In the genomic region with DNA sequence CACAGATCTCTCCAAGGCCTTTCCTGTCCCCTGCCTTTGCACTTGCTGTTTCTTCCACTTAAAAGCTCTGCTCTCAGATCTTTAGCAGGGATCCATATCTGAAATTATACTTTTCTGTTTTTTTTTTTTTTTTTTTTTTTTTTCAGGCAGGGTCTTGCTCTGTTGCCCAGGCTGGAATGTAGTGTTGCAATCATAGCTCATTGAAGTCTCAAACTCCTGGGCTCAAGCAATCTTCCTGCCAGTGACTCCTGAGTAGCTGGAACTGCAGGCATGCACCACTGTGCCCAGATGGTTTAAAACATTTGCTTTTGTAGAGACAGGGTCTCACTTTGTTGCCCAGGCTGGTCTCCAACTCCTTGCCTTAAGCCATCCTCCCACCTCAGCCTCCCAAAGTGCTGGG, we compare ENCODE assay signal across 23 cellular contexts. TPM values are rescaled to one million over a fixed set of nuclear protein-coding genes. Genes with fewer than 3 reads are reported as not detected.
DNase-seq lines count a peak whose midpoint lies in the region; ATAC-seq, FAIRE-seq and TF ChIP-seq lines count a peak whose summit lies in the region.
"Had no signal": no experiment of that assay in that cellular context is flagged by ENCODE, and none has a peak within 500 bp of the region (broad histone marks: within the 10 kb centered on the region; RNA-seq: fewer than 3 reads in every experiment).

No MANE protein-coding gene starts in this region.

- in situ Hi-C loops in HepG2 (cut with HindIII; ENCODE audit: extremely low pct_ligation_motif_present, low pct_unique_long_range_greater_than_20kb), result no loop called here

- intact Hi-C loops in HepG2 (cut with micrococcal nuclease; ENCODE audit: unreplicated experiment), result no loop called here
- intact Hi-C loops in right lobe of liver (cut with DNase I), result no loop called here

- H3K4me3 ChIP-seq in HepG2 (replicated peaks in 1 of 3; ENCODE audit: insufficient read depth in 1 of 3, low read depth in 2 of 3, low read length in 3 of 3) (no peak overlapping the region), right lobe of liver (no peak overlapping the region), bronchial epithelial cell (ENCODE audit: low read depth, low read length) (no peak overlapping the region), mesenchymal stem cell (ENCODE audit: insufficient read depth in 1 of 2, low read depth in 1 of 2, low read length in 2 of 2) (no peak overlapping the region), foreskin fibroblast (ENCODE audit: low read depth in 1 of 2, low read length in 2 of 2) (no peak overlapping the region), suprapubic skin (no peak overlapping the region)
- H3K4me3 ChIP-seq: gastrocnemius medialis, GM23338, lung, MG63, Peyer's patch, thyroid gland had no signal

- H3K9me3 ChIP-seq in HepG2 (ENCODE audit: low read length) (no peaks in the 10 kb centered on the region), right lobe of liver (no peaks in the 10 kb centered on the region), mesenchymal stem cell (ENCODE audit: control insufficient read depth, low read length) (no peaks in the 10 kb centered on the region), suprapubic skin (no peaks in the 10 kb centered on the region)
- H3K9me3 ChIP-seq: gastrocnemius medialis, MG63, Peyer's patch, thyroid gland had no signal

- no peak for TF ChIP-seq EP300 in HepG2 (IDR thresholded peaks at IDR 0.05; ENCODE audit: low read depth in 2 of 2, low read length in 2 of 2)
- no peak for TF ChIP-seq EP300 in HepG2 (CRISPR knock-in tag; IDR thresholded peaks at IDR 0.05; ENCODE audit: borderline replicate concordance)
- TF ChIP-seq EP300 in suprapubic skin (IDR thresholded peaks at IDR 0.05), result no peak

- H3K27me3 ChIP-seq in HepG2 (ENCODE audit: control insufficient read depth in 1 of 2, insufficient read depth in 2 of 2, low read length in 2 of 2), result peaks cover 0 to 3% of the 10 kb centered on the region in 2 experiments; a peak in 1 of 5 replicates
- H3K27me3 ChIP-seq in right lobe of liver, result no peaks in the 10 kb centered on the region
- no peaks in the 10 kb centered on the region for H3K27me3 ChIP-seq in bronchial epithelial cell (ENCODE audit: control insufficient read depth, insufficient read depth, low read length)
- peaks cover 0 to 4% of the 10 kb centered on the region in 2 experiments for H3K27me3 ChIP-seq in mesenchymal stem cell (ENCODE audit: control insufficient read depth in 1 of 2, insufficient read depth in 1 of 2, low read length in 2 of 2)
- no peaks in the 10 kb centered on the region for H3K27me3 ChIP-seq in suprapubic skin
- H3K27me3 ChIP-seq: gastrocnemius medialis, MG63, Peyer's patch, thyroid gland had no signal

- no peak overlapping the region for H3K4ac ChIP-seq in mesenchymal stem cell (ENCODE audit: low read depth in 1 of 2, low read length in 2 of 2)

- no peak overlapping the region for H2AK5ac ChIP-seq in mesenchymal stem cell (ENCODE audit: low read length, severe bottlenecking)

- H3K36me3 ChIP-seq in HepG2 (replicated peaks in 1 of 2; ENCODE audit: control insufficient read depth in 1 of 2, insufficient read depth in 2 of 2, low read length in 2 of 2), result no peaks in the 10 kb centered on the region
- no peaks in the 10 kb centered on the region for H3K36me3 ChIP-seq in right lobe of liver
- peaks cover 2% of the 10 kb centered on the region for H3K36me3 ChIP-seq in bronchial epithelial cell (ENCODE audit: control insufficient read depth, insufficient read depth, low read length)
- no peaks in the 10 kb centered on the region for H3K36me3 ChIP-seq in mesenchymal stem cell (ENCODE audit: control insufficient read depth in 1 of 2, insufficient read depth in 2 of 2, low read depth in 1 of 2, low read length in 2 of 2)
- H3K36me3 ChIP-seq in suprapubic skin, result no peaks in the 10 kb centered on the region
- H3K36me3 ChIP-seq: gastrocnemius medialis, MG63, Peyer's patch, thyroid gland had no signal

- no peak overlapping the region for H2BK5ac ChIP-seq in mesenchymal stem cell (ENCODE audit: low read depth, low read length, poor library complexity, severe bottlenecking)

- H3K4me1 ChIP-seq in HepG2 (ENCODE audit: insufficient read depth, low read length) (peaks cover 62% of the 10 kb centered on the region), right lobe of liver (no peaks in the 10 kb centered on the region), mesenchymal stem cell (ENCODE audit: control insufficient read depth, insufficient read depth, low read depth, low read length) (peaks cover 6% of the 10 kb centered on the region), suprapubic skin (peaks cover 35% of the 10 kb centered on the region)

- H4K20me1 ChIP-seq in HepG2 (ENCODE audit: insufficient read depth, low read length), result no peaks in the 10 kb centered on the region

- peak overlapping the region; percentile 56 for H2BK120ac ChIP-seq in mesenchymal stem cell (ENCODE audit: low read depth, low read length)

- ATAC-seq in HepG2 (no peak), right lobe of liver (no peak)
- ATAC-seq: activated naive CD4-positive, alpha-beta T cell treated with anti-CD3 and anti-CD28 coated beads, Interleukin-2, amount 50 U/mL, for 72 hours; effector memory CD8-positive, alpha-beta T cell; gastrocnemius medialis; GM23338 had no signal

- no peak for DNase-seq in HepG2 (ENCODE audit: low spot score)
- no peak for DNase-seq in right lobe of liver
- DNase-seq in bronchial epithelial cell (ENCODE audit: low read depth), result peak; percentile 41
- DNase-seq in mesenchymal stem cell, result no peak
- no peak for DNase-seq in foreskin fibroblast
- DNase-seq in DMS53 treated with DMSO at 0.1 percent for 48 hours (lab: John Stamatoyannopoulos, UW; ENCODE audit: unreplicated experiment), result no peak
- no peak for DNase-seq in T1000 (lab: John Stamatoyannopoulos, UW)
- DNase-seq in suprapubic skin (ENCODE audit: low spot score in 2 of 2), result no peak
- DNase-seq: activated CD8-positive, alpha-beta memory T cell treated with anti-CD3 and anti-CD28 coated beads, Interleukin-2, amount 50 U/mL, for 4 hours; effector memory CD8-positive, alpha-beta T cell; gastrocnemius medialis; NCI-H2029 treated with DMSO at 0.1 percent for 48 hours; NCI-H526; nephron progenitor cell; Peyer's patch; retina; thyroid gland had no signal

- H3K27ac ChIP-seq in HepG2 (ENCODE audit: extremely low read length, insufficient read depth, low read length) (peak overlapping the region; percentile 2), right lobe of liver (no peak overlapping the region), mesenchymal stem cell (ENCODE audit: low read length, poor library complexity, severe bottlenecking) (peak overlapping the region; percentile 43), suprapubic skin (no peak overlapping the region)
- H3K27ac ChIP-seq: thyroid gland had no signal

- H3K9ac ChIP-seq in HepG2 (ENCODE audit: insufficient read depth, low read depth, low read length) (no peak overlapping the region), mesenchymal stem cell (ENCODE audit: low read length) (no peak overlapping the region)

- peak overlapping the region in 1 of 2 experiments; percentile 4 for H2BK12ac ChIP-seq in mesenchymal stem cell (ENCODE audit: low read length in 2 of 2)

- TF ChIP-seq RAD21 in HepG2 (CRISPR knock-in tag; IDR thresholded peaks at IDR 0.05), result no peak

- H3K18ac ChIP-seq in mesenchymal stem cell (ENCODE audit: low read depth in 1 of 2, low read length in 2 of 2), result peak overlapping the region; percentile 23 to 37

- H2AFZ ChIP-seq in HepG2 (ENCODE audit: low read length), result no peak overlapping the region
- H2AFZ ChIP-seq in mesenchymal stem cell (ENCODE audit: low read depth, low read length), result no peak overlapping the region
- H2AFZ ChIP-seq: GM23338 had no signal

- no TSS peak for BruUV-seq in HepG2 (replicated peaks; lab: Mats Ljungman, UMichigan)

- CTCF ChIA-PET in HepG2 (lab: Yijun Ruan, JAX; ENCODE audit: low intra/inter-chr PET ratio, low total read pairs), result no interaction called here

- TF ChIP-seq POLR2A in HepG2 (IDR thresholded peaks at IDR 0.05; ENCODE audit: insufficient read depth in 1 of 2, low read depth in 2 of 2, low read length in 2 of 2), result no peak
- TF ChIP-seq POLR2A in right lobe of liver (IDR thresholded peaks at IDR 0.05), result no peak
- TF ChIP-seq POLR2A in suprapubic skin (IDR thresholded peaks at IDR 0.05), result no peak

- POLR2A ChIA-PET in HepG2 (lab: Yijun Ruan, JAX), result no interaction called here

- H3K79me2 ChIP-seq in HepG2 (ENCODE audit: insufficient read depth, low read length), result no peaks in the 10 kb centered on the region

- no peak overlapping the region for H3K14ac ChIP-seq in mesenchymal stem cell (ENCODE audit: low read length in 2 of 2)

- no peak for FAIRE-seq in HepG2 (lab: Jason Lieb, UNC)
- no peak for FAIRE-seq in bronchial epithelial cell (lab: Jason Lieb, UNC)

- no peak for TF ChIP-seq CTCF in HepG2 (CRISPR knock-in tag; IDR thresholded peaks at IDR 0.05)
- TF ChIP-seq CTCF in right lobe of liver (IDR thresholded peaks at IDR 0.05), result no peak
- TF ChIP-seq CTCF in bronchial epithelial cell (IDR thresholded peaks at IDR 0.05; ENCODE audit: insufficient read depth, low read length, severe bottlenecking), result no peak
- TF ChIP-seq CTCF in foreskin fibroblast (IDR thresholded peaks at IDR 0.05; ENCODE audit: low read depth, low read length), result no peak
- TF ChIP-seq CTCF in suprapubic skin (IDR thresholded peaks at IDR 0.05), result no peak

- no peak overlapping the region for H3K23ac ChIP-seq in mesenchymal stem cell (ENCODE audit: low read length in 2 of 2)

- no peaks in the 10 kb centered on the region for H3K79me1 ChIP-seq in mesenchymal stem cell (replicated peaks; ENCODE audit: low read length, poor library complexity, severe bottlenecking)

- no peak overlapping the region for H4K91ac ChIP-seq in mesenchymal stem cell (ENCODE audit: low read length)

- no peak overlapping the region for H2BK15ac ChIP-seq in mesenchymal stem cell (ENCODE audit: low read depth, poor library complexity, severe bottlenecking)

- H3K4me2 ChIP-seq in HepG2 (ENCODE audit: low read depth, low read length) (peak overlapping the region; percentile 43; the same call in 1 of the 2 replicates), mesenchymal stem cell (ENCODE audit: low read length, poor library complexity, severe bottlenecking) (no peak overlapping the region)
- H3K4me2 ChIP-seq: GM23338 had no signal

- no peak overlapping the region for H4K8ac ChIP-seq in mesenchymal stem cell (ENCODE audit: low read length)

RNA-seq across cellular contexts. Expression of a gene that starts 5.0 kb away (rescaled TPM):
- 0.27 and 0.34 TPM in 2 replicates for total RNA-seq in HepG2 (2016; rRNA removed; fragmentation: Illumina TruSeq; extraction: Trizol)
- total RNA-seq in HepG2 (2016; cell fraction: cytosol; rRNA removed; fragmentation: Illumina TruSeq; extraction: Trizol; ENCODE audit: low read depth), result 0.61 and 0.88 TPM in 2 replicates
- 0.28 TPM in 2 replicates for total RNA-seq in HepG2 (2016; cell fraction: insoluble cytoplasmic fraction; rRNA removed; fragmentation: Illumina TruSeq; extraction: Trizol)
- total RNA-seq in HepG2 (2016; cell fraction: membrane; rRNA removed; fragmentation: Illumina TruSeq; extraction: Trizol), result 0.62 and 0.80 TPM in 2 replicates
- total RNA-seq in HepG2 (2016; cell fraction: nucleus; rRNA removed; fragmentation: Illumina TruSeq; extraction: Trizol), result 0.28 and 1.2 TPM in 2 replicates
- polyA plus RNA-seq in HepG2 (2011; rRNA removed), result 3.2 and 5.1 TPM in 2 replicates
- 5.3 and 5.4 TPM in 2 replicates for polyA plus RNA-seq in HepG2 (2011; cell fraction: cytosol; rRNA removed)
- 2.8 and 3.1 TPM in 2 replicates for polyA plus RNA-seq in HepG2 (2011; cell fraction: nucleus; rRNA removed)
- polyA plus RNA-seq in HepG2 (2012), result 3.9 and 5.4 TPM in 2 replicates
- polyA plus RNA-seq in HepG2 (2016; cell fraction: cytosol; fragmentation: Illumina TruSeq; extraction: Trizol; ENCODE audit: low read depth), result 0.62 and 0.84 TPM in 2 replicates
- 0.35 and 0.72 TPM in 2 replicates for polyA plus RNA-seq in HepG2 (2016; cell fraction: insoluble cytoplasmic fraction; fragmentation: Illumina TruSeq; extraction: Trizol; ENCODE audit: low read depth)
- 0.59 and 0.94 TPM in 2 replicates for polyA plus RNA-seq in HepG2 (2016; cell fraction: membrane; fragmentation: Illumina TruSeq; extraction: Trizol; ENCODE audit: low read depth)
- polyA plus RNA-seq in HepG2 (2016; cell fraction: nucleus; fragmentation: Illumina TruSeq; extraction: Trizol; ENCODE audit: insufficient read depth, low read depth), result 1.5 and 2.6 TPM in 2 replicates
- polyA minus RNA-seq in HepG2 (2011; rRNA and poly(A)+ RNA removed; ENCODE audit: low replicate concordance), result 7.5 and 42.0 TPM in 2 replicates
- 1.6 and 1.8 TPM in 2 replicates for polyA minus RNA-seq in HepG2 (2011; cell fraction: cytosol; rRNA and poly(A)+ RNA removed)
- 2.8 and 3.5 TPM in 2 replicates for polyA minus RNA-seq in HepG2 (2011; cell fraction: nucleus; rRNA and poly(A)+ RNA removed)
- total RNA-seq in right lobe of liver, result 1 to 10 TPM; 2.3 to 8.3 (median 3.3) TPM
- total RNA-seq in bronchial epithelial cell, result 12.1 and 14.8 TPM in 2 replicates
- polyA plus RNA-seq in mesenchymal stem cell (2013, experiment 1 of 2), result 19.6 TPM
- polyA plus RNA-seq in mesenchymal stem cell (2013, experiment 2 of 2), result 19.5 TPM
- 10 to 100 TPM in 2 of 4 donors, 1 to 10 TPM in 2; 4.0 to 18.1 (median 11.7) TPM for total RNA-seq in suprapubic skin

RNA-seq across cellular contexts. Expression of a gene that starts 29.5 kb away (rescaled TPM):
- total RNA-seq in HepG2 (2016; rRNA removed; fragmentation: Illumina TruSeq; extraction: Trizol), result not detected in 2 replicates
- not detected in 2 replicates for total RNA-seq in HepG2 (2016; cell fraction: cytosol; rRNA removed; fragmentation: Illumina TruSeq; extraction: Trizol; ENCODE audit: low read depth)
- total RNA-seq in HepG2 (2016; cell fraction: insoluble cytoplasmic fraction; rRNA removed; fragmentation: Illumina TruSeq; extraction: Trizol), result not detected in 2 replicates
- not detected in 2 replicates for total RNA-seq in HepG2 (2016; cell fraction: membrane; rRNA removed; fragmentation: Illumina TruSeq; extraction: Trizol)
- not detected in 2 replicates for total RNA-seq in HepG2 (2016; cell fraction: nucleus; rRNA removed; fragmentation: Illumina TruSeq; extraction: Trizol)
- polyA plus RNA-seq in HepG2 (2011; rRNA removed), result 0.04 TPM in 1 of 2 replicates, not detected in the other
- polyA plus RNA-seq in HepG2 (2011; cell fraction: cytosol; rRNA removed), result 0.03 TPM in 2 replicates
- polyA plus RNA-seq in HepG2 (2011; cell fraction: nucleus; rRNA removed), result not detected in 2 replicates
- polyA plus RNA-seq in HepG2 (2012), result not detected in 2 replicates
- not detected in 2 replicates for polyA plus RNA-seq in HepG2 (2016; cell fraction: cytosol; fragmentation: Illumina TruSeq; extraction: Trizol; ENCODE audit: low read depth)
- polyA plus RNA-seq in HepG2 (2016; cell fraction: insoluble cytoplasmic fraction; fragmentation: Illumina TruSeq; extraction: Trizol; ENCODE audit: low read depth), result not detected in 2 replicates
- polyA plus RNA-seq in HepG2 (2016; cell fraction: membrane; fragmentation: Illumina TruSeq; extraction: Trizol; ENCODE audit: low read depth), result not detected in 2 replicates
- polyA plus RNA-seq in HepG2 (2016; cell fraction: nucleus; fragmentation: Illumina TruSeq; extraction: Trizol; ENCODE audit: insufficient read depth, low read depth), result not detected in 2 replicates
- polyA minus RNA-seq in HepG2 (2011; rRNA and poly(A)+ RNA removed; ENCODE audit: low replicate concordance), result 0.48 TPM in 1 of 2 replicates, not detected in the other
- polyA minus RNA-seq in HepG2 (2011; cell fraction: cytosol; rRNA and poly(A)+ RNA removed), result not detected in 2 replicates
- not detected in 2 replicates for polyA minus RNA-seq in HepG2 (2011; cell fraction: nucleus; rRNA and poly(A)+ RNA removed)
- total RNA-seq in right lobe of liver, result under 1 TPM in 3 of 6 experiments, not detected in 3; 0.16 to 0.22 (median 0.16) TPM
- total RNA-seq in bronchial epithelial cell, result under 0.01 TPM in 1 of 2 replicates, not detected in the other
- not detected for polyA plus RNA-seq in mesenchymal stem cell (2013, experiment 1 of 2)
- 0.01 TPM for polyA plus RNA-seq in mesenchymal stem cell (2013, experiment 2 of 2)
- total RNA-seq in suprapubic skin, result 1 to 10 TPM in 1 of 4 donors, under 1 TPM in 3; 0.25 to 1.2 (median 0.63) TPM
- total RNA-seq: GM23338; HT1080; T-helper 1 cell treated with Interleukin-12 subunit alpha and Interleukin-12 subunit beta and Interleukin-4 antibody, amounts not matched to agents 30 ng/mL and 1 ng/mL, for 36 hours; thyroid gland had no signal
- polyA plus RNA-seq: GM23338 had no signal

Comparison
In these comparisons a context has a peak if more than half of its experiments do, and no peak if none do; other contexts are left out.
1. H3K27ac ChIP-seq: peak in HepG2 (single experiment) and mesenchymal stem cell (single experiment); none in right lobe of liver (0 of 3) and suprapubic skin (single experiment).